ENCODE assay signal across 2 cellular contexts in genomic region chr1:89149229-89149628, GRCh38.
TF ChIP-seq lines count a peak whose summit lies in the region.

No MANE protein-coding gene starts in this region.

TF ChIP-seq in HCT116, 20 proteins besides CTCF, POLR2A, EP300 and RAD21 (continued from another document):
- no peak for TF ChIP-seq REST (IDR thresholded peaks at IDR 0.05; ENCODE audit: low read depth)
- no peak for TF ChIP-seq JUND (IDR thresholded peaks at IDR 0.05)
- no peak for TF ChIP-seq CEBPB (IDR thresholded peaks at IDR 0.05; ENCODE audit: low read depth)
- TF ChIP-seq FOSL1 (IDR thresholded peaks at IDR 0.05; ENCODE audit: low read depth): no peak
- TF ChIP-seq ZFX (IDR thresholded peaks at IDR 0.05): no peak
- no peak for TF ChIP-seq SRF (IDR thresholded peaks at IDR 0.05; ENCODE audit: low read depth)

TF ChIP-seq in WTC11, 78 proteins besides CTCF, POLR2A, EP300 and RAD21 (continued from another document):
- no peak for TF ChIP-seq ERG (CRISPR knock-in tag; IDR thresholded peaks at IDR 0.05)
- TF ChIP-seq AFF4 (CRISPR knock-in tag; IDR thresholded peaks at IDR 0.05; ENCODE audit: borderline replicate concordance): no peak
- TF ChIP-seq AR (CRISPR knock-in tag; IDR thresholded peaks at IDR 0.05): no peak
- no peak for TF ChIP-seq JAZF1 (CRISPR knock-in tag; IDR thresholded peaks at IDR 0.05)
- 0 out of 2 replicates have a peak, but pooled peaks have one; percentile 8 for TF ChIP-seq ZNF423 (CRISPR knock-in tag; IDR thresholded peaks at IDR 0.05)
